ENCODE assay signal across 8 cellular contexts in genomic region chr16:53952215-53953208, GRCh38.
DNase-seq lines count a peak whose midpoint lies in the region; ATAC-seq and TF ChIP-seq lines count a peak whose summit lies in the region.

No MANE protein-coding gene starts in this region.

- H3K4me1 ChIP-seq in RWPE2 (ENCODE audit: insufficient read depth, poor library complexity, severe bottlenecking) (peaks cover 5% of the 10 kb centered on the region), liver (ENCODE audit: control insufficient read depth in 4 of 4, insufficient read depth in 4 of 4, low read length in 3 of 4) (peaks cover 2 to 24% (median 10%) of the 10 kb centered on the region in 4 donors), gastrocnemius medialis (peaks cover 10 to 13% of the 10 kb centered on the region in 2 donors)

- no peak overlapping the region for H3K4me3 ChIP-seq in RWPE2 (ENCODE audit: severe bottlenecking)
- peak overlapping the region in 2 of 3 donors; percentile 6 to 39 for H3K4me3 ChIP-seq in liver (ENCODE audit: low read depth in 1 of 3, low read length in 3 of 3)
- H3K4me3 ChIP-seq in gastrocnemius medialis, result no peak overlapping the region

- TF ChIP-seq CTCF in RWPE2 (IDR thresholded peaks at IDR 0.05; ENCODE audit: poor library complexity, severe bottlenecking), result no peak
- no peak for TF ChIP-seq CTCF in liver (IDR thresholded peaks at IDR 0.05; ENCODE audit: low read depth, low read length, missing input control)
- TF ChIP-seq CTCF in gastrocnemius medialis (IDR thresholded peaks at IDR 0.05 in 4 of 5, conservative IDR thresholded peaks at IDR 0.05 in 1 of 5), result no peak
- TF ChIP-seq CTCF in glutamatergic neuron (IDR thresholded peaks at IDR 0.05; ENCODE audit: partially characterized antibody, unreplicated experiment), result no peak

- H3K27me3 Mint-ChIP-seq in glutamatergic neuron (ENCODE audit: unreplicated experiment), result no peaks in the 10 kb centered on the region

- H3K27me3 ChIP-seq in RWPE2 (ENCODE audit: insufficient read depth, poor library complexity, severe bottlenecking) (no peaks in the 10 kb centered on the region), liver (ENCODE audit: control insufficient read depth in 4 of 4, insufficient read depth in 4 of 4, low read length in 3 of 4) (no peaks in the 10 kb centered on the region), gastrocnemius medialis (no peaks in the 10 kb centered on the region)

- DNase-seq in RWPE2 (ENCODE audit: low spot score), result no peak
- DNase-seq in gastrocnemius medialis, result no peak
- no peak for DNase-seq in activated gamma-delta T cell (lab: John Stamatoyannopoulos, UW)
- DNase-seq in amniotic stem cell (lab: John Stamatoyannopoulos, UW), result no peak
- no peak for DNase-seq in glutamatergic neuron

- peak overlapping the region in 1 of 2 donors; percentile 10 for H3K9ac ChIP-seq in liver (ENCODE audit: low read depth in 1 of 2, low read length in 2 of 2)

- no peaks in the 10 kb centered on the region for H3K36me3 Mint-ChIP-seq in glutamatergic neuron (ENCODE audit: unreplicated experiment)

- no peak overlapping the region for H3K27ac Mint-ChIP-seq in glutamatergic neuron (ENCODE audit: unreplicated experiment)

- H3K27ac ChIP-seq in RWPE2 (ENCODE audit: poor library complexity, severe bottlenecking) (no peak overlapping the region), liver (ENCODE audit: low read depth in 1 of 2, low read length in 2 of 2) (peak overlapping the region; percentile 15 to 61), gastrocnemius medialis (no peak overlapping the region)

- H3K9me3 Mint-ChIP-seq in glutamatergic neuron (ENCODE audit: unreplicated experiment), result no peaks in the 10 kb centered on the region

- no peak for TF ChIP-seq POLR2A in gastrocnemius medialis (IDR thresholded peaks at IDR 0.05)

- ATAC-seq in GM18498 (IDR thresholded peaks at IDR 0.05; ENCODE audit: unreplicated experiment) (peak; percentile 72), HG02588 (IDR thresholded peaks at IDR 0.05; ENCODE audit: unreplicated experiment) (peak; percentile 69), RWPE2 (ENCODE audit: low read depth) (peak; percentile 35; the same call in 1 of the 3 replicates), gastrocnemius medialis (no peak)

- in situ Hi-C loops in gastrocnemius medialis (cut with MboI; ENCODE audit: low sequenced_read_pairs in 4 of 4), result no loop called here

- intact Hi-C loops in gastrocnemius medialis (cut with DNase I; ENCODE audit: low total_unique reads), result loop anchor here (5.0 kb wide), 1 partner anchor 55 kb away; no protein-coding TSS in a partner anchor

- H3K9me3 ChIP-seq in RWPE2 (ENCODE audit: severe bottlenecking), result no peaks in the 10 kb centered on the region
- H3K9me3 ChIP-seq in liver (ENCODE audit: control insufficient read depth in 4 of 4, low read length in 3 of 4), result no peaks in the 10 kb centered on the region
- H3K9me3 ChIP-seq in gastrocnemius medialis, result no peaks in the 10 kb centered on the region

- H3K4me1 Mint-ChIP-seq in glutamatergic neuron (ENCODE audit: low read depth, unreplicated experiment), result peaks cover 17% of the 10 kb centered on the region

- 74% methylated on average over 7 of the region's 7 CpGs for WGBS in liver

- no peaks in the 10 kb centered on the region for H3K36me3 ChIP-seq in RWPE2 (ENCODE audit: low read depth)
- H3K36me3 ChIP-seq in liver (ENCODE audit: control insufficient read depth in 4 of 4, insufficient read depth in 3 of 4, low read depth in 1 of 4, low read length in 3 of 4), result no peaks in the 10 kb centered on the region
- H3K36me3 ChIP-seq in gastrocnemius medialis, result no peaks in the 10 kb centered on the region

- no peak overlapping the region for H3K4me3 Mint-ChIP-seq in glutamatergic neuron (ENCODE audit: unreplicated experiment)

- TF ChIP-seq RAD21 in liver (IDR thresholded peaks at IDR 0.05), result peak in 1 of 2 donors; percentile 32

TF ChIP-seq in liver, 16 proteins besides CTCF, POLR2A, EP300 and RAD21:
- TF ChIP-seq HNF4A (conservative IDR thresholded peaks at IDR 0.05) (peak in 1 of 2 donors; percentile 15), RXRA (IDR thresholded peaks at IDR 0.05) (peak in 1 of 2 donors; percentile 19), MAX (IDR thresholded peaks at IDR 0.05) (peak; percentile 45), JUND (IDR thresholded peaks at IDR 0.05) (no peak)

Comparison
In these comparisons a context has a peak if more than half of its experiments do, and no peak if none do; other contexts are left out.
1. ATAC-seq: peak in GM18498 (single experiment), HG02588 (single experiment) and RWPE2 (single experiment); none in gastrocnemius medialis (0 of 2).
2. H3K27ac ChIP-seq: peak in liver (2 of 2); none in RWPE2 (single experiment) and gastrocnemius medialis (0 of 4).
3. H3K4me3 ChIP-seq: peak in liver (2 of 3); none in RWPE2 (single experiment) and gastrocnemius medialis (0 of 4).